In the genomic region with DNA sequence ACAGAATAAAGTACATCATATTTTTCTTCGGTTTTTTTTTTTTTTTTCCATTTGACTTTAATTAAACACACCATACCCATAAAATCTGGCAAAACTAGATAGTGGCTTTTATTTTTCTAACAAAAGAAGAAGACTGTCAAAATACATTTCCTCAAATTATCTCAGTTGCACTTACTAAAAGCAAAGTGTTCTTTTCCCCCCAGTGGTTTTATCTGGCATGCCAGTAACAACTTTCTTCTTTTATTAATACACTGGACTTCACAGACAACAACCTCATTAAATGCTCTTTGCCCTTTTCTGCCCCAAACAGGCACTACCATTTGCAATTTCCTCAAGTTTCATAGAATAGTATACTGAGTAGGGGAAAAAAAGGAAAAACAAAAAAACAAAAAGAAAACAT, we compare ENCODE assay signal across 1 cellular context.
TF ChIP-seq lines count a peak whose summit lies in the region.

No MANE protein-coding gene starts in this region.

TF ChIP-seq in K562, 482 proteins besides CTCF, POLR2A, EP300 and RAD21:
- TF ChIP-seq, protein P1, sequence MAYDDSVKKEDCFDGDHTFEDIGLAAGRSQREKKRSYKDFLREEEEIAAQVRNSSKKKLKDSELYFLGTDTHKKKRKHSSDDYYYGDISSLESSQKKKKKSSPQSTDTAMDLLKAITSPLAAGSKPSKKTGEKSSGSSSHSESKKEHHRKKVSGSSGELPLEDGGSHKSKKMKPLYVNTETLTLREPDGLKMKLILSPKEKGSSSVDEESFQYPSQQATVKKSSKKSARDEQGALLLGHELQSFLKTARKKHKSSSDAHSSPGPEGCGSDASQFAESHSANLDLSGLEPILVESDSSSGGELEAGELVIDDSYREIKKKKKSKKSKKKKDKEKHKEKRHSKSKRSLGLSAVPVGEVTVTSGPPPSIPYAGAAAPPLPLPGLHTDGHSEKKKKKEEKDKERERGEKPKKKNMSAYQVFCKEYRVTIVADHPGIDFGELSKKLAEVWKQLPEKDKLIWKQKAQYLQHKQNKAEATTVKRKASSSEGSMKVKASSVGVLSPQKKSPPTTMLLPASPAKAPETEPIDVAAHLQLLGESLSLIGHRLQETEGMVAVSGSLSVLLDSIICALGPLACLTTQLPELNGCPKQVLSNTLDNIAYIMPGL (CRISPR knock-in tag; IDR thresholded peaks at IDR 0.05) = no peak
- TF ChIP-seq, protein P2, sequence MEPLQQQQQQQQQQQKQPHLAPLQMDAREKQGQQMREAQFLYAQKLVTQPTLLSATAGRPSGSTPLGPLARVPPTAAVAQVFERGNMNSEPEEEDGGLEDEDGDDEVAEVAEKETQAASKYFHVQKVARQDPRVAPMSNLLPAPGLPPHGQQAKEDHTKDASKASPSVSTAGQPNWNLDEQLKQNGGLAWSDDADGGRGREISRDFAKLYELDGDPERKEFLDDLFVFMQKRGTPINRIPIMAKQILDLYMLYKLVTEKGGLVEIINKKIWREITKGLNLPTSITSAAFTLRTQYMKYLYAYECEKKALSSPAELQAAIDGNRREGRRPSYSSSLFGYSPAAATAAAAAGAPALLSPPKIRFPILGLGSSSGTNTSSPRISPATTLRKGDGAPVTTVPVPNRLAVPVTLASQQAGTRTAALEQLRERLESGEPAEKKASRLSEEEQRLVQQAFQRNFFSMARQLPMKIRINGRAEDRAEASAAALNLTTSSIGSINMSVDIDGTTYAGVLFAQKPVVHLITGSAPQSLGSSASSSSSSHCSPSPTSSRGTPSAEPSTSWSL (CRISPR knock-in tag; IDR thresholded peaks at IDR 0.05; ENCODE audit: borderline replicate concordance) = no peak
- TF ChIP-seq SETDB1 (IDR thresholded peaks at IDR 0.05; ENCODE audit: low read length) = no peak
